1 cellular context compared by ENCODE assay signal in genomic region chr20:36773548-36774242, GRCh38.
TF ChIP-seq lines count a peak whose summit lies in the region.

A gene with protein sequence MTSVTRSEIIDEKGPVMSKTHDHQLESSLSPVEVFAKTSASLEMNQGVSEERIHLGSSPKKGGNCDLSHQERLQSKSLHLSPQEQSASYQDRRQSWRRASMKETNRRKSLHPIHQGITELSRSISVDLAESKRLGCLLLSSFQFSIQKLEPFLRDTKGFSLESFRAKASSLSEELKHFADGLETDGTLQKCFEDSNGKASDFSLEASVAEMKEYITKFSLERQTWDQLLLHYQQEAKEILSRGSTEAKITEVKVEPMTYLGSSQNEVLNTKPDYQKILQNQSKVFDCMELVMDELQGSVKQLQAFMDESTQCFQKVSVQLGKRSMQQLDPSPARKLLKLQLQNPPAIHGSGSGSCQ (minus strand): TSS chr20:36773763. CDS start chr20:36771458, 2,305 bp downstream.

TF ChIP-seq in HepG2, 621 proteins besides CTCF, POLR2A, EP300 and RAD21 (continued from another document and continues in another):
- TF ChIP-seq, protein P1, sequence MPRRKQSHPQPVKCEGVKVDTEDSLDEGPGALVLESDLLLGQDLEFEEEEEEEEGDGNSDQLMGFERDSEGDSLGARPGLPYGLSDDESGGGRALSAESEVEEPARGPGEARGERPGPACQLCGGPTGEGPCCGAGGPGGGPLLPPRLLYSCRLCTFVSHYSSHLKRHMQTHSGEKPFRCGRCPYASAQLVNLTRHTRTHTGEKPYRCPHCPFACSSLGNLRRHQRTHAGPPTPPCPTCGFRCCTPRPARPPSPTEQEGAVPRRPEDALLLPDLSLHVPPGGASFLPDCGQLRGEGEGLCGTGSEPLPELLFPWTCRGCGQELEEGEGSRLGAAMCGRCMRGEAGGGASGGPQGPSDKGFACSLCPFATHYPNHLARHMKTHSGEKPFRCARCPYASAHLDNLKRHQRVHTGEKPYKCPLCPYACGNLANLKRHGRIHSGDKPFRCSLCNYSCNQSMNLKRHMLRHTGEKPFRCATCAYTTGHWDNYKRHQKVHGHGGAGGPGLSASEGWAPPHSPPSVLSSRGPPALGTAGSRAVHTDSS (CRISPR knock-in tag; conservative IDR thresholded peaks at IDR 0.05), result 0 out of 2 replicates have a peak, but pooled peaks have one; percentile 92
- TF ChIP-seq, protein P2, sequence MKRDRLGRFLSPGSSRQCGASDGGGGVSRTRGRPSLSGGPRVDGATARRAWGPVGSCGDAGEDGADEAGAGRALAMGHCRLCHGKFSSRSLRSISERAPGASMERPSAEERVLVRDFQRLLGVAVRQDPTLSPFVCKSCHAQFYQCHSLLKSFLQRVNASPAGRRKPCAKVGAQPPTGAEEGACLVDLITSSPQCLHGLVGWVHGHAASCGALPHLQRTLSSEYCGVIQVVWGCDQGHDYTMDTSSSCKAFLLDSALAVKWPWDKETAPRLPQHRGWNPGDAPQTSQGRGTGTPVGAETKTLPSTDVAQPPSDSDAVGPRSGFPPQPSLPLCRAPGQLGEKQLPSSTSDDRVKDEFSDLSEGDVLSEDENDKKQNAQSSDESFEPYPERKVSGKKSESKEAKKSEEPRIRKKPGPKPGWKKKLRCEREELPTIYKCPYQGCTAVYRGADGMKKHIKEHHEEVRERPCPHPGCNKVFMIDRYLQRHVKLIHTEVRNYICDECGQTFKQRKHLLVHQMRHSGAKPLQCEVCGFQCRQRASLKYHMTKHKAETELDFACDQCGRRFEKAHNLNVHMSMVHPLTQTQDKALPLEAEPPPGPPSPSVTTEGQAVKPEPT (CRISPR knock-in tag; IDR thresholded peaks at IDR 0.05; ENCODE audit: low read depth), result peak; percentile 94
- peak; percentile 94 for TF ChIP-seq ARNT2 (CRISPR knock-in tag; IDR thresholded peaks at IDR 0.05; ENCODE audit: low read depth)
- TF ChIP-seq, protein P3, sequence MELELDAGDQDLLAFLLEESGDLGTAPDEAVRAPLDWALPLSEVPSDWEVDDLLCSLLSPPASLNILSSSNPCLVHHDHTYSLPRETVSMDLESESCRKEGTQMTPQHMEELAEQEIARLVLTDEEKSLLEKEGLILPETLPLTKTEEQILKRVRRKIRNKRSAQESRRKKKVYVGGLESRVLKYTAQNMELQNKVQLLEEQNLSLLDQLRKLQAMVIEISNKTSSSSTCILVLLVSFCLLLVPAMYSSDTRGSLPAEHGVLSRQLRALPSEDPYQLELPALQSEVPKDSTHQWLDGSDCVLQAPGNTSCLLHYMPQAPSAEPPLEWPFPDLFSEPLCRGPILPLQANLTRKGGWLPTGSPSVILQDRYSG (CRISPR knock-in tag; IDR thresholded peaks at IDR 0.05), result no peak
- TF ChIP-seq DR1 (CRISPR knock-in tag; IDR thresholded peaks at IDR 0.05), result peak; percentile 74
- no peak for TF ChIP-seq RBM22 (optimal IDR thresholded peaks at IDR 0.05; ENCODE audit: low read length)
- TF ChIP-seq ZNF678 (CRISPR knock-in tag; IDR thresholded peaks at IDR 0.05), result peak; percentile 91
- TF ChIP-seq EZH2 (conservative IDR thresholded peaks at IDR 0.05; ENCODE audit: low read depth, low read length), result no peak
- TF ChIP-seq ZNF567 (CRISPR knock-in tag; IDR thresholded peaks at IDR 0.05; ENCODE audit: borderline replicate concordance), result peak; percentile 89
- TF ChIP-seq, protein P4, sequence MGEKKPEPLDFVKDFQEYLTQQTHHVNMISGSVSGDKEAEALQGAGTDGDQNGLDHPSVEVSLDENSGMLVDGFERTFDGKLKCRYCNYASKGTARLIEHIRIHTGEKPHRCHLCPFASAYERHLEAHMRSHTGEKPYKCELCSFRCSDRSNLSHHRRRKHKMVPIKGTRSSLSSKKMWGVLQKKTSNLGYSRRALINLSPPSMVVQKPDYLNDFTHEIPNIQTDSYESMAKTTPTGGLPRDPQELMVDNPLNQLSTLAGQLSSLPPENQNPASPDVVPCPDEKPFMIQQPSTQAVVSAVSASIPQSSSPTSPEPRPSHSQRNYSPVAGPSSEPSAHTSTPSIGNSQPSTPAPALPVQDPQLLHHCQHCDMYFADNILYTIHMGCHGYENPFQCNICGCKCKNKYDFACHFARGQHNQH (CRISPR knock-in tag; IDR thresholded peaks at IDR 0.05), result peak; percentile 86
- peak; percentile 97 for TF ChIP-seq ZFP82 (CRISPR knock-in tag; IDR thresholded peaks at IDR 0.05; ENCODE audit: borderline replicate concordance)
- no peak; the same call in 1 of the 2 replicates for TF ChIP-seq NFE2L2 (IDR thresholded peaks at IDR 0.05; ENCODE audit: low read length)
- peak; percentile 30 for TF ChIP-seq TAF15 (IDR thresholded peaks at IDR 0.05; ENCODE audit: low read depth, low read length, poor library complexity, severe bottlenecking)
- peak; percentile 17; the same call in 1 of the 2 replicates for TF ChIP-seq FUBP1 (CRISPR knock-in tag; IDR thresholded peaks at IDR 0.05; ENCODE audit: borderline replicate concordance)
- peak; percentile 96; the same call in 1 of the 2 replicates for TF ChIP-seq ZNF619 (CRISPR knock-in tag; IDR thresholded peaks at IDR 0.05)
- no peak for TF ChIP-seq PHB2 (IDR thresholded peaks at IDR 0.05; ENCODE audit: partially characterized antibody)
- TF ChIP-seq ATF4 (CRISPR knock-in tag; IDR thresholded peaks at IDR 0.05), result peak in 1 of 2 experiments; percentile 69; a peak in 1 of 4 replicates
- peak; percentile 98 for TF ChIP-seq POLR2G (IDR thresholded peaks at IDR 0.05; ENCODE audit: low read depth, low read length)
- TF ChIP-seq KAT2B (IDR thresholded peaks at IDR 0.05; ENCODE audit: borderline replicate concordance, low read depth, low read length), result no peak
- TF ChIP-seq ZFY (CRISPR knock-in tag; IDR thresholded peaks at IDR 0.05), result peak; percentile 89
- TF ChIP-seq NFYC (CRISPR knock-in tag; IDR thresholded peaks at IDR 0.05), result peak; percentile 51
- peak; percentile 56; the same call in 1 of the 2 replicates for TF ChIP-seq ZSCAN22 (CRISPR knock-in tag; IDR thresholded peaks at IDR 0.05)
- peak; percentile 23; the same call in 1 of the 2 replicates for TF ChIP-seq MTF2 (CRISPR knock-in tag; IDR thresholded peaks at IDR 0.05; ENCODE audit: borderline replicate concordance)
- peak; percentile 84; the same call in 1 of the 2 replicates for TF ChIP-seq FOXM1 (CRISPR knock-in tag; IDR thresholded peaks at IDR 0.05)
- peak in 1 of 2 experiments; percentile 88; a peak in 3 of 4 replicates for TF ChIP-seq KLF16 (CRISPR knock-in tag; IDR thresholded peaks at IDR 0.05)
- no peak; the same call in 1 of the 2 replicates for TF ChIP-seq ZNF782 (CRISPR knock-in tag; IDR thresholded peaks at IDR 0.05; ENCODE audit: borderline replicate concordance)
- no peak; the same call in 1 of the 2 replicates for TF ChIP-seq HNF4A (CRISPR knock-in tag; IDR thresholded peaks at IDR 0.05)
- TF ChIP-seq ZHX1 (CRISPR knock-in tag; IDR thresholded peaks at IDR 0.05; ENCODE audit: low read depth), result peak; percentile 85; the same call in 1 of the 2 replicates
- no peak for TF ChIP-seq RFX1 (IDR thresholded peaks at IDR 0.05)
- no peak for TF ChIP-seq SIX4 (CRISPR knock-in tag; IDR thresholded peaks at IDR 0.05)
- TF ChIP-seq, protein P5, sequence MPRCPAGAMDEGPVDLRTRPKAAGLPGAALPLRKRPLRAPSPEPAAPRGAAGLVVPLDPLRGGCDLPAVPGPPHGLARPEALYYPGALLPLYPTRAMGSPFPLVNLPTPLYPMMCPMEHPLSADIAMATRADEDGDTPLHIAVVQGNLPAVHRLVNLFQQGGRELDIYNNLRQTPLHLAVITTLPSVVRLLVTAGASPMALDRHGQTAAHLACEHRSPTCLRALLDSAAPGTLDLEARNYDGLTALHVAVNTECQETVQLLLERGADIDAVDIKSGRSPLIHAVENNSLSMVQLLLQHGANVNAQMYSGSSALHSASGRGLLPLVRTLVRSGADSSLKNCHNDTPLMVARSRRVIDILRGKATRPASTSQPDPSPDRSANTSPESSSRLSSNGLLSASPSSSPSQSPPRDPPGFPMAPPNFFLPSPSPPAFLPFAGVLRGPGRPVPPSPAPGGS (CRISPR knock-in tag; IDR thresholded peaks at IDR 0.05), result peak; percentile 52; the same call in 1 of the 2 replicates
- no peak for TF ChIP-seq MAFF (IDR thresholded peaks at IDR 0.05; ENCODE audit: low read depth, low read length)
- no peak for TF ChIP-seq FOSL1 (CRISPR knock-in tag; IDR thresholded peaks at IDR 0.05; ENCODE audit: borderline replicate concordance)
- TF ChIP-seq THRA (CRISPR knock-in tag; IDR thresholded peaks at IDR 0.05; ENCODE audit: borderline replicate concordance), result no peak
- TF ChIP-seq E2F2 (CRISPR knock-in tag; IDR thresholded peaks at IDR 0.05; ENCODE audit: borderline replicate concordance), result peak; percentile 99
- peak; percentile 52; the same call in 1 of the 2 replicates for TF ChIP-seq FOSL2 (CRISPR knock-in tag; IDR thresholded peaks at IDR 0.05)
- TF ChIP-seq ZNF761 (CRISPR knock-in tag; conservative IDR thresholded peaks at IDR 0.05), result peak; percentile 95; the same call in 1 of the 2 replicates
- TF ChIP-seq JUNB (CRISPR knock-in tag; IDR thresholded peaks at IDR 0.05; ENCODE audit: borderline replicate concordance), result no peak
- no peak for TF ChIP-seq ZNF724P (CRISPR knock-in tag; IDR thresholded peaks at IDR 0.05; ENCODE audit: borderline replicate concordance)
- no peak for TF ChIP-seq ZNF652 (CRISPR knock-in tag; IDR thresholded peaks at IDR 0.05; ENCODE audit: borderline replicate concordance, low read depth)
- peak; percentile 10; the same call in 1 of the 2 replicates for TF ChIP-seq ZNF713 (CRISPR knock-in tag; IDR thresholded peaks at IDR 0.05)
- TF ChIP-seq RARG (CRISPR knock-in tag; IDR thresholded peaks at IDR 0.05; ENCODE audit: low read depth), result no peak
- TF ChIP-seq, protein P6, sequence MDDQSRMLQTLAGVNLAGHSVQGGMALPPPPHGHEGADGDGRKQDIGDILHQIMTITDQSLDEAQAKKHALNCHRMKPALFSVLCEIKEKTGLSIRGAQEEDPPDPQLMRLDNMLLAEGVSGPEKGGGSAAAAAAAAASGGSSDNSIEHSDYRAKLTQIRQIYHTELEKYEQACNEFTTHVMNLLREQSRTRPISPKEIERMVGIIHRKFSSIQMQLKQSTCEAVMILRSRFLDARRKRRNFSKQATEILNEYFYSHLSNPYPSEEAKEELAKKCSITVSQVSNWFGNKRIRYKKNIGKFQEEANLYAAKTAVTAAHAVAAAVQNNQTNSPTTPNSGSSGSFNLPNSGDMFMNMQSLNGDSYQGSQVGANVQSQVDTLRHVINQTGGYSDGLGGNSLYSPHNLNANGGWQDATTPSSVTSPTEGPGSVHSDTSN (CRISPR knock-in tag; IDR thresholded peaks at IDR 0.05; ENCODE audit: borderline replicate concordance), result peak; percentile 73; the same call in 1 of the 2 replicates
- peak; percentile 72; the same call in 1 of the 2 replicates for TF ChIP-seq CCDC6 (CRISPR knock-in tag; IDR thresholded peaks at IDR 0.05)
- peak; percentile 75; the same call in 1 of the 2 replicates for TF ChIP-seq ZNF891 (CRISPR knock-in tag; IDR thresholded peaks at IDR 0.05)
- no peak for TF ChIP-seq SUZ12 (IDR thresholded peaks at IDR 0.05; ENCODE audit: low read depth, low read length)
